Comparison of ENCODE assay signal across 8 cellular contexts in genomic region chr20:44210422-44211176, GRCh38. TPM values are rescaled to one million over a fixed set of nuclear protein-coding genes. Genes with fewer than 3 reads are reported as not detected.
DNase-seq lines count a peak whose midpoint lies in the region; ATAC-seq, FAIRE-seq and TF ChIP-seq lines count a peak whose summit lies in the region.

Gene OSER1, minus strand, starts transcription at chr20:44210771. Its CDS starts 3,814 bp downstream, at chr20:44206957.

- peaks cover 45% of the 10 kb centered on the region for H3K79me2 ChIP-seq in ACC112 (ENCODE audit: control insufficient read depth, insufficient read depth, low read length, unreplicated experiment)

- TF ChIP-seq CTCF in VCaP (conservative IDR thresholded peaks at IDR 0.05): no peak
- no peak for TF ChIP-seq CTCF in breast epithelium (IDR thresholded peaks at IDR 0.05)

- DNase-seq in NCI-H2196 treated with DMSO at 0.1 percent for 48 hours (lab: John Stamatoyannopoulos, UW; ENCODE audit: unreplicated experiment) (peak; percentile 92), breast epithelium (ENCODE audit: low spot score in 2 of 2) (peak; percentile 98 to 99), small intestine (peak; percentile 99)

- peak within 1 kb of the TSS; percentile 92 for H3K27ac ChIP-seq in ACC112 (ENCODE audit: low read depth, low read length)
- peak within 1 kb of the TSS; percentile 99 for H3K27ac ChIP-seq in VCaP
- H3K27ac ChIP-seq in breast epithelium: peak within 1 kb of the TSS; percentile 98 to 99
- H3K27ac ChIP-seq in iPS-20b (ENCODE audit: low read length): peak within 1 kb of the TSS; percentile 92
- peak within 1 kb of the TSS; percentile 87 to 97 for H3K27ac ChIP-seq in small intestine (ENCODE audit: low read depth in 1 of 2, low read length in 1 of 2)

- H3K36me3 ChIP-seq in ACC112 (ENCODE audit: insufficient read depth, low read length): 0 out of 2 replicates have a peak, but pooled peaks cover 7% of the 10 kb centered on the region
- H3K36me3 ChIP-seq in breast epithelium: no peaks in the 10 kb centered on the region
- peaks cover 9% of the 10 kb centered on the region; the same call in 1 of the 2 replicates for H3K36me3 ChIP-seq in iPS-20b (ENCODE audit: insufficient read depth, low read depth, low read length)
- peaks cover 0 to 2% of the 10 kb centered on the region in 2 donors for H3K36me3 ChIP-seq in small intestine (ENCODE audit: control insufficient read depth in 2 of 2, insufficient read depth in 2 of 2, low read length in 2 of 2)

- peak; percentile 85 for TF ChIP-seq POLR2A in breast epithelium (IDR thresholded peaks at IDR 0.05)

- no peak within 1 kb of the TSS for H2AFZ ChIP-seq in ACC112 (ENCODE audit: low read length, unreplicated experiment)

- H3K9me3 ChIP-seq in breast epithelium (no peaks in the 10 kb centered on the region), iPS-20b (ENCODE audit: insufficient read depth, low read depth, low read length) (no peaks in the 10 kb centered on the region), small intestine (ENCODE audit: control insufficient read depth, low read depth) (no peaks in the 10 kb centered on the region)

- ATAC-seq in GM18870 (IDR thresholded peaks at IDR 0.05; ENCODE audit: unreplicated experiment) (peak; percentile 76), HG03135 (IDR thresholded peaks at IDR 0.05; ENCODE audit: unreplicated experiment) (peak; percentile 87)

- intact Hi-C loops in breast epithelium (cut with DNase I; ENCODE audit: low total_unique reads): loop anchor here (5.0 kb wide), 1 partner anchor 677 kb away; the partner anchor contains the start of gene YWHAB

- FAIRE-seq in small intestine (lab: Jason Lieb, UNC): no peak

- peak within 1 kb of the TSS; percentile 93 for H3K9ac ChIP-seq in iPS-20b (ENCODE audit: low read depth, low read length)

- WGBS in small intestine, 3 donors: 1% methylated on average over 42 to 78 of the region's 78 CpGs

- H3K27me3 ChIP-seq in ACC112 (ENCODE audit: insufficient read depth, low read length) (no peaks in the 10 kb centered on the region), breast epithelium (no peaks in the 10 kb centered on the region), iPS-20b (ENCODE audit: insufficient read depth, low read length) (no peaks in the 10 kb centered on the region), small intestine (ENCODE audit: control insufficient read depth in 2 of 2, insufficient read depth in 2 of 2, low read length in 2 of 2) (no peaks in the 10 kb centered on the region)

- H3K4me1 ChIP-seq in ACC112 (ENCODE audit: control insufficient read depth, insufficient read depth, low read length, unreplicated experiment): peaks cover 31% of the 10 kb centered on the region
- peaks cover 5% of the 10 kb centered on the region in 2 donors for H3K4me1 ChIP-seq in breast epithelium
- peaks cover 11% of the 10 kb centered on the region for H3K4me1 ChIP-seq in iPS-20b (ENCODE audit: insufficient read depth, low read length)
- peaks cover 0 to 6% of the 10 kb centered on the region in 2 donors for H3K4me1 ChIP-seq in small intestine (ENCODE audit: control insufficient read depth in 2 of 2, insufficient read depth in 1 of 2, low read depth in 1 of 2, low read length in 1 of 2)

- H3K4me3 ChIP-seq in ACC112 (ENCODE audit: low read depth, low read length) (peak within 1 kb of the TSS; percentile 84), breast epithelium (peak within 1 kb of the TSS; percentile 84 to 98 (median 98)), iPS-20b (ENCODE audit: low read length) (peak within 1 kb of the TSS; percentile 99), small intestine (ENCODE audit: low read depth in 1 of 2, low read length in 2 of 2) (peak within 1 kb of the TSS; percentile 72 to 79)

RNA-seq across cellular contexts. Expression of gene OSER1, which starts in this region (rescaled TPM):
- 10 to 100 TPM; 59.6 to 73.8 (median 67.2) TPM for total RNA-seq in breast epithelium
- 10 to 100 TPM; 24.0 to 57.8 (median 54.6) TPM for polyA plus RNA-seq in small intestine

Comparison
In these comparisons a context has a peak if more than half of its experiments do, and no peak if none do; other contexts are left out.
1. Peak in every context shown above with its lines: DNase-seq, ATAC-seq, H3K4me3 ChIP-seq and H3K27ac ChIP-seq.